In the genomic region with DNA sequence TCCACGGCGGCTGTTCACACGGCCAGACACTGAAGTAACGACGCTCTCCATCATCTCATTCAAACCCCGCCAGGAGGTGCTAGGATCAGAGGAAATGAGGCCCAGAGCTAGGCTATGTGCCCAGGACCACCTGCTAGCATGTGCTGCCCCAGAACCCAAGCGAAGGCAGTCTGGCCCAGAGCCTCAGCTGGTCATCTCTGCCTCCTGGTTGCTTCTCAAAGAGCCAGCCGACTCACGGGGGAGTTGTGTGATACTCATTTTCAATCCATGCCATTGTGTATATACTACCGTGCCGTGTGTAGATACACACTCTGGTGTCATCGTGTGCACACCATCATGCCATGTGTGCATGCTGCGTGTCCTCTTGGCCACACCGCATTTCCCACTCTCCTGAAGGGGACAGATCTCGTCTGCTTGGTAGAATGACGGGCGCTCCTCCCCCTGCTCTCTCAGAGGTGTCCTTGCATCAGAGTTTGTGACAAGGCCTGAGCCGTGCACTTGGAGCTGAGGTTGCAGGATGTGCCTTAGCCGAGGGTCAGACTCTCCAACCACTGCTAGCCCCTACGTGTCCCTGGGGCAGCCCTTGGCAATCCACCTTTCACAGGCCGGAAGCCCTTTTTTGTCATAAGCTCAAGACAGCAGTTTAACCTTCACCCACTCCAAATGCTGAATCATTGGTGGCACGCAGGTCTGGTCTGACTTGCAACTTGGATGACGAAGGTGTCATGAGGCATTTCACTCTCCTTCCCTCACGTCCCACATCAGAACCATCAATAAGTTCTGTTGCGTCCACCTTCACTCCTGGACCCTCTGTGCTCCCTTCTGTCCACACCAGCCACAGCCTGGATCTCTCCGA, we compare ENCODE assay signal across 1 cellular context.
TF ChIP-seq lines count a peak whose summit lies in the region.

No MANE protein-coding gene starts in this region.

TF ChIP-seq in HepG2, 621 proteins besides CTCF, POLR2A, EP300 and RAD21 (continued from another document):
- TF ChIP-seq, protein P1, sequence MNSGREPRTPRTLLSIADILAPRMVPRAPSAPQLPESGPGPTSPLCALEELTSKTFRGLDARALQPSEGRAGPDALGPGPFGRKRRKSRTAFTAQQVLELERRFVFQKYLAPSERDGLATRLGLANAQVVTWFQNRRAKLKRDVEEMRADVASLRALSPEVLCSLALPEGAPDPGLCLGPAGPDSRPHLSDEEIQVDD (CRISPR knock-in tag; IDR thresholded peaks at IDR 0.05; ENCODE audit: borderline replicate concordance), result no peak
- TF ChIP-seq ZBTB20 (CRISPR knock-in tag; IDR thresholded peaks at IDR 0.05; ENCODE audit: borderline replicate concordance, low read depth), result no peak
